8 cellular contexts compared by ENCODE assay signal in the genomic region with DNA sequence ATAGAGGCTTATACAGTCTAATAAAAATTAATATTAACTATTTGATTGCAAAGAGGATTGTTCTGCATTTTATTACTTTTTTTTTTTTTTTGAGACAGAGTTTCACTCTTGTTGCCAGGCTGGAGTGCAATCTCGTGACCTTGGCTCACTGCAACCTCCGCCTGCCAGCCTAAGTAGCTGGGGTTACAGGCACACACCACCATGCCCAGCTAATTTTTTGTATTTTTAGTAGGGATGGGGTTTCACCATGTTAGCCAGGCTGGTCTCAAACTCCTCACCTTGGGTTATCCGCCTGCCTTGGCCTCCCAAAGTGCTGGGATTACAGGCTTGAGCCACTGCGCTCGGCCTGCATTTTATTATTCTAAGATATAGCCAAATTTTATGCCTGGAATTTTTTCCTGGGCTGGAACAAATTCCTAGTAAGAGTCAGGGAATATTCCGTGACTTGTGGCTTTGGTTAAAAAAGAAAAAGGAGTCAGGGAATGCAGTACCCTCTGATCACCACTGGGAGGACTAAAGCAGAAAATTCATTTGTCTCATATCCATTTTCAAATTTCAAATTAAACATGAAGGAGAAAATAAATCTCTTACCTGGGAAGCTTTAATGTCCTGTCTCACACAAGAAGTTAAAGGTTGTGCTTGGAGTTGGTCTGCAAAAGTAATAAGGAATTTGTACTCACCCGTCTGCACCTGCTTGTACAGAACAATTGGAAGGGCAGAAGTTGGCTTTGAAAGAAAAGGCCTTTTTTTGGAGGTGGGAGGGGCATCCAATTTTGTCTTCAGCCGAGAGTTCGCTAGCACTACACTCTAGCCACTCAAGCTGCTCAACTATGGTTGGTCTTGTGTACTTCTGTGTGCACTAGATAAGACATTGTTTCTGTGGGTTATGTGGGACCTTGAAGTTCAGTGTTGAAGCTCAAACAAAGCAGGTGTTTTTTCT. TPM values are rescaled to one million over a fixed set of nuclear protein-coding genes. Genes with fewer than 3 reads are reported as not detected.
DNase-seq lines count a peak whose midpoint lies in the region; ATAC-seq, FAIRE-seq and TF ChIP-seq lines count a peak whose summit lies in the region.

No MANE protein-coding gene starts in this region.

- peak; percentile 67 to 83 (median 74) for ATAC-seq in pancreas
- ATAC-seq in HG02981 (IDR thresholded peaks at IDR 0.05; ENCODE audit: unreplicated experiment), result no peak

- 31 to 45% methylated on average over 9 of the region's 9 CpGs for WGBS in esophagus squamous epithelium, 2 donors
- WGBS in pancreas, 2 donors, result 23 to 25% methylated on average over 9 of the region's 9 CpGs

- POLR2A ChIA-PET in A673 (lab: Charles Lee; ENCODE audit: low non-redundant PET), result no interaction called here
- POLR2A ChIA-PET in RWPE1 (lab: Yijun Ruan, JAX; ENCODE audit: low non-redundant PET), result no interaction called here

- H3K4me1 ChIP-seq in A673 (ENCODE audit: insufficient read depth, low read length, poor library complexity, severe bottlenecking) (peaks cover 39% of the 10 kb centered on the region), esophagus squamous epithelium (peaks cover 3 to 86% (median 52%) of the 10 kb centered on the region in 3 donors), pancreas (peaks cover 46 to 74% (median 64%) of the 10 kb centered on the region in 3 donors)

- intact Hi-C loops in A673 (cut with micrococcal nuclease; ENCODE audit: unreplicated experiment), result loop anchor here (5.0 kb wide), 2 partner anchors 33 to 63 kb away; no protein-coding TSS in a partner anchor
- intact Hi-C loops in esophagus squamous epithelium (cut with DNase I), result no loop called here
- intact Hi-C loops in pancreas (cut with DNase I), result no loop called here

- H3K36me3 ChIP-seq in A673 (ENCODE audit: insufficient read depth, low read length, poor library complexity, severe bottlenecking) (no peaks in the 10 kb centered on the region), esophagus squamous epithelium (no peaks in the 10 kb centered on the region), pancreas (no peaks in the 10 kb centered on the region)

- H3K27me3 ChIP-seq in A673 (replicated peaks; ENCODE audit: insufficient read depth, low read depth, low read length, poor library complexity), result no peaks in the 10 kb centered on the region
- no peaks in the 10 kb centered on the region for H3K27me3 ChIP-seq in esophagus squamous epithelium
- H3K27me3 ChIP-seq in pancreas, result no peaks in the 10 kb centered on the region

- no peaks in the 10 kb centered on the region for H3K9me3 ChIP-seq in A673 (ENCODE audit: low read depth, low read length, poor library complexity, severe bottlenecking)
- no peaks in the 10 kb centered on the region for H3K9me3 ChIP-seq in esophagus squamous epithelium
- H3K9me3 ChIP-seq in pancreas, result no peaks in the 10 kb centered on the region

- DNase-seq in A673 (ENCODE audit: low spot score) (peak; percentile 56), RWPE1 (ENCODE audit: low spot score) (no peak), esophagus squamous epithelium (lab: John Stamatoyannopoulos, UW) (no peak), pancreas (peak in 2 of 6 donors; percentile 43 to 55), ureter (ENCODE audit: low spot score) (no peak), GF-D8 (lab: John Stamatoyannopoulos, UW) (no peak)

- H3K27ac ChIP-seq in A673 (ENCODE audit: low read depth, low read length, poor library complexity, severe bottlenecking) (peak overlapping the region; percentile 2), RWPE1 (peak overlapping the region; percentile 50), esophagus squamous epithelium (peak overlapping the region in 3 of 4 donors; percentile 2 to 38 (median 11)), pancreas (peak overlapping the region in 3 of 4 donors; percentile 43 to 70 (median 63))

- TF ChIP-seq CTCF in A673 (conservative IDR thresholded peaks at IDR 0.05; ENCODE audit: low read depth, low read length) (peak; percentile 73), GM12801 (IDR thresholded peaks at IDR 0.05; ENCODE audit: extremely low read depth, insufficient read length) (peak; percentile 16), RWPE1 (conservative IDR thresholded peaks at IDR 0.05; ENCODE audit: low read depth) (peak; percentile 87), esophagus squamous epithelium (IDR thresholded peaks at IDR 0.05) (peak; percentile 64 to 91 (median 78)), pancreas (IDR thresholded peaks at IDR 0.05) (peak; percentile 56 to 74 (median 73))

- no peak for FAIRE-seq in pancreas (lab: Jason Lieb, UNC)

- no peak for TF ChIP-seq POLR2A in esophagus squamous epithelium (IDR thresholded peaks at IDR 0.05)

- BruUV-seq in A673 (replicated peaks; lab: Mats Ljungman, UMichigan), result no TSS peak

- CTCF ChIA-PET in A673 (lab: Charles Lee) (interaction anchor here (0.7 kb wide), 1 partner anchor 11 kb away, joined by 4 read pairs; no protein-coding TSS in a partner anchor), RWPE1 (lab: Yijun Ruan, JAX) (interaction anchor here (0.6 to 1.0 kb wide), 9 partner anchors 9 to 818 kb away, joined by 3 to 7 read pairs (median 4); no protein-coding TSS in a partner anchor)

- H3K4me3 ChIP-seq in A673 (ENCODE audit: low read depth, low read length, poor library complexity, severe bottlenecking) (no peak overlapping the region), esophagus squamous epithelium (no peak overlapping the region), pancreas (peak overlapping the region in 2 of 4 donors; percentile 0 to 5)

RNA-seq across cellular contexts. Expression of a gene that starts 8.7 kb away (rescaled TPM):
- total RNA-seq in A673 (2021), result 94.4 and 101 TPM in 2 replicates
- 100 to 1,000 TPM in 1 of 4 donors, 10 to 100 TPM in 3; 44.4 to 112 (median 67.5) TPM for total RNA-seq in esophagus squamous epithelium
- 10 to 100 TPM; 35.3 to 51.0 (median 40.1) TPM for total RNA-seq in pancreas
- polyA plus RNA-seq in pancreas, result 100 to 1,000 TPM in 1 of 2 donors, 10 to 100 TPM in 1; 84.7 to 110 TPM
- 140 TPM for total RNA-seq in ureter

RNA-seq across cellular contexts. Expression of a gene that starts 59.9 kb away (rescaled TPM):
- total RNA-seq in A673 (2021) (416 and 446 TPM in 2 replicates), esophagus squamous epithelium (100 to 1,000 TPM; 157 to 273 (median 211) TPM), pancreas (100 to 1,000 TPM in 3 of 6 donors, 10 to 100 TPM in 3; 79.8 to 139 (median 101) TPM), ureter (194 TPM)
- polyA plus RNA-seq in pancreas, result 10 to 100 TPM; 22.2 to 42.1 TPM

Comparison
In these comparisons a context has a peak if more than half of its experiments do, and no peak if none do; other contexts are left out.
1. H3K27ac ChIP-seq: peak in every context shown above with its lines; median percentile 63 in pancreas; 50 in RWPE1; 11 in esophagus squamous epithelium; 2 in A673.
2. CTCF ChIP-seq: peak in every context shown above with its lines; median percentile 87 in RWPE1; 78 in esophagus squamous epithelium; 73 in A673; 73 in pancreas; 16 in GM12801.